1 cellular context compared by ENCODE assay signal in the genomic region with DNA sequence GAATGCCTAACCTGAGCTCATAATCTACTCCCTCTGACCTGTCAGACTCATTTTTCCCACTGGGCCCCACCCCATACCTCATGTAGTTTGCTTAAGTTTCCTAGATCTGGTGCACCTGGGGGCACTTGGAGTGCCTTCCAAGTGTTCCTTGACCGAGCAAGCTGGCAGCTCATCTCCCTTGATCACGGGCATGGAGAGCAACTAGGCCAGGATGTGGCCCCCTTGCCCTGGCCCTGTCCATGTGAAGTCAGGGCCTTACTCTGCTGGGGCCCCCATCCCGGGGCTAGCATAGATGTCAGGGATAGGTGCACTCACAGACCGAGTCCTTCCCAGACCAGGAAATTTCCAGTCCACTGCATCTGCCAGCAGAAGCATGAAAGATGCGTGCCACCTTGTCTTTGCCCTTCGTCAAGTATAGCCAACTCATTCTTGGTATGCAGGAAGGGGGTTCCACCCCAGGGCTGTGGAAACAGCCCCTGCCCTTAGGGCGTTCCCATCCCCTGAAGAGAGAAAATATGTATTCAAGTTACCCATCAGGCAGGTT.
TF ChIP-seq lines count a peak whose summit lies in the region.

No MANE protein-coding gene starts in this region.

TF ChIP-seq in HepG2, 621 proteins besides CTCF, POLR2A, EP300 and RAD21 (continued from another document):
- 0 out of 2 replicates have a peak, but pooled peaks have one; percentile 51 for TF ChIP-seq TBX2 (CRISPR knock-in tag; IDR thresholded peaks at IDR 0.05; ENCODE audit: borderline replicate concordance)
- TF ChIP-seq, protein P1, sequence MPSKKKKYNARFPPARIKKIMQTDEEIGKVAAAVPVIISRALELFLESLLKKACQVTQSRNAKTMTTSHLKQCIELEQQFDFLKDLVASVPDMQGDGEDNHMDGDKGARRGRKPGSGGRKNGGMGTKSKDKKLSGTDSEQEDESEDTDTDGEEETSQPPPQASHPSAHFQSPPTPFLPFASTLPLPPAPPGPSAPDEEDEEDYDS (CRISPR knock-in tag; IDR thresholded peaks at IDR 0.05) = no peak
- no peak for TF ChIP-seq ISL2 (CRISPR knock-in tag; IDR thresholded peaks at IDR 0.05)
- 0 out of 2 replicates have a peak, but pooled peaks have one; percentile 10 for TF ChIP-seq ZSCAN29 (CRISPR knock-in tag; conservative IDR thresholded peaks at IDR 0.05)
- TF ChIP-seq KDM5B (CRISPR knock-in tag; IDR thresholded peaks at IDR 0.05; ENCODE audit: borderline replicate concordance) = 0 out of 2 replicates have a peak, but pooled peaks have one; percentile 29
- no peak for TF ChIP-seq THYN1 (CRISPR knock-in tag; IDR thresholded peaks at IDR 0.05; ENCODE audit: borderline replicate concordance, low read depth)
- TF ChIP-seq ZSCAN21 (CRISPR knock-in tag; IDR thresholded peaks at IDR 0.05; ENCODE audit: borderline replicate concordance) = 0 out of 2 replicates have a peak, but pooled peaks have one; percentile 12
- no peak for TF ChIP-seq LCORL (IDR thresholded peaks at IDR 0.05)
- TF ChIP-seq LCORL (CRISPR knock-in tag; IDR thresholded peaks at IDR 0.05) = no peak
- no peak for TF ChIP-seq PAF1 (CRISPR knock-in tag; IDR thresholded peaks at IDR 0.05)
